2 cellular contexts compared by ENCODE assay signal in genomic region chr7:127782075-127782474, GRCh38.
A peak's percentile ranks its signal among the peaks of the same experiment; 100 is the strongest.
TF ChIP-seq lines count a peak whose summit lies in the region.

No MANE protein-coding gene starts in this region.

TF ChIP-seq in GM23338, 12 proteins besides CTCF, POLR2A, EP300 and RAD21:
- no peak for TF ChIP-seq NANOG (IDR thresholded peaks at IDR 0.05; ENCODE audit: borderline replicate concordance)
TF ChIP-seq in GM23338: peak in this region for 0.

TF ChIP-seq in K562, 482 proteins besides CTCF, POLR2A, EP300 and RAD21:
- TF ChIP-seq HDAC8 (tag; IDR thresholded peaks at IDR 0.05): no peak
- TF ChIP-seq HMBOX1 (IDR thresholded peaks at IDR 0.05): peak; percentile 57; the same call in 1 of the 2 replicates
- no peak for TF ChIP-seq GTF2F1 (IDR thresholded peaks at IDR 0.05; ENCODE audit: low read depth, low read length)
- TF ChIP-seq SOX6 (IDR thresholded peaks at IDR 0.05): peak; percentile 77; the same call in 1 of the 2 replicates
- TF ChIP-seq ELF1 (tag; IDR thresholded peaks at IDR 0.05): no peak
- peak; percentile 8 for TF ChIP-seq DACH1 (IDR thresholded peaks at IDR 0.05; ENCODE audit: partially characterized antibody)
- TF ChIP-seq MEIS2 (IDR thresholded peaks at IDR 0.05; ENCODE audit: partially characterized antibody): peak; percentile 16
- 0 out of 2 replicates have a peak, but pooled peaks have one; percentile 17 for TF ChIP-seq ZFX (CRISPR knock-in tag; IDR thresholded peaks at IDR 0.05)
